Comparison of ENCODE assay signal across 7 cellular contexts in the genomic region with DNA sequence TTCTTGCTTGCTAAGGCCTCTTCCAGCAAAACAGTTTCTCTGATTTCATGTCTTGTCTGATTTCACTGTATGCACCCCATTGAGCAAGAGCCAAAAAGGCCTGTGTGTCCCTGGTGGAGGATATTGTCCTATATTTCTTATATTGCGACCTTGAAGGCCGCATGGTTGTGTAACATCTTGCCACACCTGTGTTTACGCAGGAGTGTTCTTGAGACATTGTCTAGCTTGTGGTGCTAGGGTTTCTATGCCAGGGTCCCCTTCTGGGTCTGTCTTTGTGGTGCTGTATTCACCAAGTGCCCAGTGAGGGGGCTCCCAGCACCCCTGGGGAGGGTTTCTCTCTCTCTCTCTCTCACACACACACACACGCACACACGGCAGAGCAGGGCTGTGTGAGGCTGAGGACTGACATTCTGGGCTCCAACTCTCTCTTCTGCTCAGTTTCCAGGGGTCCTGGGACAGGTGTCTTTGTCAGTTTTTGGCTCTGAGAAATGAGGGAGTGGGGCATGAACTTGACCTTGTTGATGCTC. TPM values are rescaled to one million over a fixed set of nuclear protein-coding genes. Genes with fewer than 3 reads are reported as not detected.
"Had no signal": no experiment of that assay in that cellular context is flagged by ENCODE, and none has a peak within 500 bp of the region (broad histone marks: within the 10 kb centered on the region; RNA-seq: fewer than 3 reads in every experiment).

No MANE protein-coding gene starts in this region.

RNA-seq across cellular contexts. Expression of gene KCNJ12, which starts 35.6 kb away (rescaled TPM):
- total RNA-seq: activated CD4-positive, alpha-beta T cell treated with anti-CD3 and anti-CD28 coated beads for 36 hours; activated CD4-positive, alpha-beta T cell treated with anti-CD3 and anti-CD28 coated beads, Interleukin-2, amount 10 ng/mL, durations not matched to agents 7 days and 5 days; activated CD8-positive, alpha-beta T cell treated with anti-CD3 and anti-CD28 coated beads, Interleukin-2, amount 10 ng/mL, durations not matched to agents 7 days and 5 days; activated naive CD8-positive, alpha-beta T cell treated with anti-CD3 and anti-CD28 coated beads, Interleukin-2, amount 10 ng/mL, durations not matched to agents 7 days and 5 days; activated T-helper 2 cell treated with anti-CD3 and anti-CD28 coated beads, Interferon-gamma antibody, Interleukin-2, Interleukin-4, amounts not matched to agents 10 μg/mL and 5 μg/mL and 100 μg/mL, durations not matched to agents 14 hours and 24 hours and 36 hours; SJSA1 had no signal
- polyA plus RNA-seq: IgD-negative memory B cell had no signal
